1 cellular context compared by ENCODE assay signal in genomic region chr4:2262145-2262943, GRCh38.
A peak's percentile ranks its signal among the peaks of the same experiment; 100 is the strongest.
TF ChIP-seq lines count a peak whose summit lies in the region.

No MANE protein-coding gene starts in this region.

TF ChIP-seq in GM23338, 12 proteins besides CTCF, POLR2A, EP300 and RAD21 (continued from another document):
- TF ChIP-seq, protein P1, sequence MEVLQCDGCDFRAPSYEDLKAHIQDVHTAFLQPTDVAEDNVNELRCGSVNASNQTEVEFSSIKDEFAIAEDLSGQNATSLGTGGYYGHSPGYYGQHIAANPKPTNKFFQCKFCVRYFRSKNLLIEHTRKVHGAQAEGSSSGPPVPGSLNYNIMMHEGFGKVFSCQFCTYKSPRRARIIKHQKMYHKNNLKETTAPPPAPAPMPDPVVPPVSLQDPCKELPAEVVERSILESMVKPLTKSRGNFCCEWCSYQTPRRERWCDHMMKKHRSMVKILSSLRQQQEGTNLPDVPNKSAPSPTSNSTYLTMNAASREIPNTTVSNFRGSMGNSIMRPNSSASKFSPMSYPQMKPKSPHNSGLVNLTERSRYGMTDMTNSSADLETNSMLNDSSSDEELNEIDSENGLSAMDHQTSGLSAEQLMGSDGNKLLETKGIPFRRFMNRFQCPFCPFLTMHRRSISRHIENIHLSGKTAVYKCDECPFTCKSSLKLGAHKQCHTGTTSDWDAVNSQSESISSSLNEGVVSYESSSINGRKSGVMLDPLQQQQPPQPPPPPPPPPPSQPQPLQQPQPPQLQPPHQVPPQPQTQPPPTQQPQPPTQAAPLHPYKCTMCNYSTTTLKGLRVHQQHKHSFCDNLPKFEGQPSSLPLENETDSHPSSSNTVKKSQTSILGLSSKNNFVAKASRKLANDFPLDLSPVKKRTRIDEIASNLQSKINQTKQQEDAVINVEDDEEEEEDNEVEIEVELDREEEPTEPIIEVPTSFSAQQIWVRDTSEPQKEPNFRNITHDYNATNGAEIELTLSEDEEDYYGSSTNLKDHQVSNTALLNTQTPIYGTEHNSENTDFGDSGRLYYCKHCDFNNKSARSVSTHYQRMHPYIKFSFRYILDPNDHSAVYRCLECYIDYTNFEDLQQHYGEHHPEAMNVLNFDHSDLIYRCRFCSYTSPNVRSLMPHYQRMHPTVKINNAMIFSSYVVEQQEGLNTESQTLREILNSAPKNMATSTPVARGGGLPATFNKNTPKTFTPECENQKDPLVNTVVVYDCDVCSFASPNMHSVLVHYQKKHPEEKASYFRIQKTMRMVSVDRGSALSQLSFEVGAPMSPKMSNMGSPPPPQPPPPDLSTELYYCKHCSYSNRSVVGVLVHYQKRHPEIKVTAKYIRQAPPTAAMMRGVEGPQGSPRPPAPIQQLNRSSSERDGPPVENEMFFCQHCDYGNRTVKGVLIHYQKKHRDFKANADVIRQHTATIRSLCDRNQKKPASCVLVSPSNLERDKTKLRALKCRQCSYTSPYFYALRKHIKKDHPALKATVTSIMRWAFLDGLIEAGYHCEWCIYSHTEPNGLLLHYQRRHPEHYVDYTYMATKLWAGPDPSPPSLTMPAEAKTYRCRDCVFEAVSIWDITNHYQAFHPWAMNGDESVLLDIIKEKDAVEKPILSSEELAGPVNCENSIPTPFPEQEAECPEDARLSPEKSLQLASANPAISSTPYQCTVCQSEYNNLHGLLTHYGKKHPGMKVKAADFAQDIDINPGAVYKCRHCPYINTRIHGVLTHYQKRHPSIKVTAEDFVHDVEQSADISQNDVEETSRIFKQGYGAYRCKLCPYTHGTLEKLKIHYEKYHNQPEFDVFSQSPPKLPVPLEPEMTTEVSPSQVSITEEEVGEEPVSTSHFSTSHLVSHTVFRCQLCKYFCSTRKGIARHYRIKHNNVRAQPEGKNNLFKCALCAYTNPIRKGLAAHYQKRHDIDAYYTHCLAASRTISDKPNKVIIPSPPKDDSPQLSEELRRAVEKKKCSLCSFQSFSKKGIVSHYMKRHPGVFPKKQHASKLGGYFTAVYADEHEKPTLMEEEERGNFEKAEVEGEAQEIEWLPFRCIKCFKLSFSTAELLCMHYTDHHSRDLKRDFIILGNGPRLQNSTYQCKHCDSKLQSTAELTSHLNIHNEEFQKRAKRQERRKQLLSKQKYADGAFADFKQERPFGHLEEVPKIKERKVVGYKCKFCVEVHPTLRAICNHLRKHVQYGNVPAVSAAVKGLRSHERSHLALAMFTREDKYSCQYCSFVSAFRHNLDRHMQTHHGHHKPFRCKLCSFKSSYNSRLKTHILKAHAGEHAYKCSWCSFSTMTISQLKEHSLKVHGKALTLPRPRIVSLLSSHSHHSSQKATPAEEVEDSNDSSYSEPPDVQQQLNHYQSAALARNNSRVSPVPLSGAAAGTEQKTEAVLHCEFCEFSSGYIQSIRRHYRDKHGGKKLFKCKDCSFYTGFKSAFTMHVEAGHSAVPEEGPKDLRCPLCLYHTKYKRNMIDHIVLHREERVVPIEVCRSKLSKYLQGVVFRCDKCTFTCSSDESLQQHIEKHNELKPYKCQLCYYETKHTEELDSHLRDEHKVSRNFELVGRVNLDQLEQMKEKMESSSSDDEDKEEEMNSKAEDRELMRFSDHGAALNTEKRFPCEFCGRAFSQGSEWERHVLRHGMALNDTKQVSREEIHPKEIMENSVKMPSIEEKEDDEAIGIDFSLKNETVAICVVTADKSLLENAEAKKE (CRISPR knock-in tag; IDR thresholded peaks at IDR 0.05): no peak
- TF ChIP-seq ZNF114 (CRISPR knock-in tag; IDR thresholded peaks at IDR 0.05): no peak
- no peak for TF ChIP-seq EZH2 (IDR thresholded peaks at IDR 0.05; ENCODE audit: low read depth, unreplicated experiment)
- TF ChIP-seq POLR2AphosphoS5 (IDR thresholded peaks at IDR 0.05; ENCODE audit: low read depth): peak; percentile 85
- TF ChIP-seq JUNB (IDR thresholded peaks at IDR 0.05; ENCODE audit: unreplicated experiment): no peak
- TF ChIP-seq CREB1 (CRISPR knock-in tag; IDR thresholded peaks at IDR 0.05; ENCODE audit: low read depth): peak; percentile 48; the same call in 1 of the 2 replicates
